Comparison of ENCODE assay signal across 8 cellular contexts in the genomic region with DNA sequence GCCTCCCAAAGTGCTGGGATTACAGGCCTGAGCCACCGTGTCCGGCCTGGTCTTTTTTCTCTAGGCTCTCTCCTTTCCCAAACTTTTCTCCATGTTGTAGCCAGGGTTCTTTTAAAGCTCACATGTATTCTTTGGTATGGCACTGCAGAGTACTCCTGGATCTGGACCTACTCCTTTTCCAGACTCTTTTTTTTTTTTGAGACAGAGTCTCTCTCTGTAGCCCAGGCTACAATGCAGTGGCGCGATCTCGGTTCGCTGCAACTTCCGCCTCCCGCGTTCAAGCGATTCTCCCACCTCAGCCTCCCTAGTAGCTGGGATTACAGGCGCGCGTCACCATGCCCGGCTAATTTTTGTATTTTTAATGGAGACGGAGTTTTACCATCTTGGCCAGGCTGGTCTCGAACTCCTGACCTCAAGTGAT. TPM values are rescaled to one million over a fixed set of nuclear protein-coding genes. Genes with fewer than 3 reads are reported as not detected.
DNase-seq lines count a peak whose midpoint lies in the region; ATAC-seq and TF ChIP-seq lines count a peak whose summit lies in the region.

No MANE protein-coding gene starts in this region.

- H3K27me3 ChIP-seq in heart right ventricle: no peaks in the 10 kb centered on the region
- no peaks in the 10 kb centered on the region for H3K27me3 ChIP-seq in body of pancreas
- no peaks in the 10 kb centered on the region for H3K27me3 ChIP-seq in uterus

- WGBS in heart right ventricle, 2 donors: 58 to 60% methylated on average over 16 of the region's 16 CpGs
- 47 to 65% methylated on average over 16 of the region's 16 CpGs for WGBS in body of pancreas, 2 donors
- 88 to 93% methylated on average over 12 to 16 of the region's 16 CpGs for WGBS in mesodermal cell (ENCODE audit: insufficient coverage in 2 of 2), 2 experiments

- ATAC-seq in heart right ventricle (peak in 2 of 8 donors; percentile 1 to 4), Right ventricle myocardium inferior (no peak), body of pancreas (no peak), GM19463 (IDR thresholded peaks at IDR 0.05; ENCODE audit: unreplicated experiment) (no peak)

- H3K27ac ChIP-seq in heart right ventricle: peak overlapping the region in 9 of 10 donors; percentile 76 to 93 (median 85)
- peak overlapping the region; percentile 76 to 87 (median 80) for H3K27ac ChIP-seq in body of pancreas
- peak overlapping the region; percentile 85 for H3K27ac ChIP-seq in mesodermal cell (ENCODE audit: low read depth, low read length, severe bottlenecking)
- H3K27ac ChIP-seq in uterus: peak overlapping the region; percentile 83

- no peak for TF ChIP-seq CTCF in heart right ventricle (IDR thresholded peaks at IDR 0.05)
- TF ChIP-seq CTCF in body of pancreas (IDR thresholded peaks at IDR 0.05): no peak
- TF ChIP-seq CTCF in uterus (IDR thresholded peaks at IDR 0.05): no peak

- H3K36me3 ChIP-seq in heart right ventricle: peaks cover 0 to 29% (median 11%) of the 10 kb centered on the region in 9 donors
- H3K36me3 ChIP-seq in body of pancreas (replicated peaks in 1 of 2; ENCODE audit: insufficient read depth in 1 of 2, low read depth in 2 of 2): peaks cover 0 to 5% of the 10 kb centered on the region in 2 donors
- H3K36me3 ChIP-seq in mesodermal cell (ENCODE audit: control insufficient read depth, insufficient read depth, low read length): peaks cover 32% of the 10 kb centered on the region
- H3K36me3 ChIP-seq in uterus: no peaks in the 10 kb centered on the region

- no peak for TF ChIP-seq POLR2A in body of pancreas (IDR thresholded peaks at IDR 0.05)
- no peak for TF ChIP-seq POLR2A in uterus (IDR thresholded peaks at IDR 0.05)

- H3K4me3 ChIP-seq in heart right ventricle (peak overlapping the region in 9 of 10 donors; percentile 46 to 88 (median 69)), body of pancreas (peak overlapping the region; percentile 4 to 22), mesodermal cell (ENCODE audit: extremely low read depth, insufficient read depth, low read length, poor library complexity, severe bottlenecking) (peak overlapping the region; percentile 64), uterus (peak overlapping the region; percentile 67 to 68)

- intact Hi-C loops in heart right ventricle (cut with DNase I): loop anchor here in 5 of 10 donors (1.0 to 10.0 kb wide), 6 partner anchors 63 to 80 kb away; a partner anchor contains a TSS
- intact Hi-C loops in Right ventricle myocardium inferior (cut with DNase I): loop anchor here (2.0 to 5.0 kb wide), 3 partner anchors 69 to 409 kb away; a partner anchor contains a TSS
- intact Hi-C loops in body of pancreas (cut with DNase I): no loop called here
- intact Hi-C loops in uterus (cut with DNase I; ENCODE audit: low total_unique reads): no loop called here

- H3K9me3 ChIP-seq in heart right ventricle (no peaks in the 10 kb centered on the region), body of pancreas (no peaks in the 10 kb centered on the region), mesodermal cell (ENCODE audit: control insufficient read depth, low read length) (no peaks in the 10 kb centered on the region), uterus (no peaks in the 10 kb centered on the region)

- H3K4me1 ChIP-seq in heart right ventricle: peaks cover 3 to 31% (median 13%) of the 10 kb centered on the region in 9 donors
- peaks cover 25% of the 10 kb centered on the region for H3K4me1 ChIP-seq in body of pancreas
- no peaks in the 10 kb centered on the region for H3K4me1 ChIP-seq in mesodermal cell (ENCODE audit: control insufficient read depth, insufficient read depth, low read length, poor library complexity, severe bottlenecking)
- peaks cover 4 to 7% of the 10 kb centered on the region in 2 donors for H3K4me1 ChIP-seq in uterus

- peak in 1 of 2 donors; percentile 14 for DNase-seq in heart right ventricle
- DNase-seq in Right ventricle myocardium inferior (ENCODE audit: missing footprints): no peak
- DNase-seq in body of pancreas: peak in 1 of 4 donors; percentile 16
- no peak for DNase-seq in uterus
- DNase-seq in activated CD4-positive, CD25-positive, alpha-beta regulatory T cell (lab: John Stamatoyannopoulos, UW): no peak
- DNase-seq in mucosa of gallbladder (ENCODE audit: low spot score): no peak

RNA-seq across cellular contexts. Expression of a gene that starts 0.6 kb away (rescaled TPM):
- total RNA-seq in heart right ventricle: 10 to 100 TPM in 6 of 10 donors, 1 to 10 TPM in 4; 6.5 to 13.9 (median 10.8) TPM
- polyA plus RNA-seq in heart right ventricle: 10 to 100 TPM; 10.4 to 20.4 TPM
- 10.6 TPM for total RNA-seq in Right ventricle myocardium inferior
- total RNA-seq in body of pancreas: 10 to 100 TPM in 1 of 2 donors, 1 to 10 TPM in 1; 7.3 to 10.5 TPM
- polyA plus RNA-seq in mesodermal cell (2013, experiment 1 of 2): 15.0 TPM
- polyA plus RNA-seq in mesodermal cell (2013, experiment 2 of 2): 14.0 TPM
- total RNA-seq in uterus: 10 to 100 TPM in 3 of 4 donors, 1 to 10 TPM in 1; 5.0 to 48.2 (median 17.5) TPM
- total RNA-seq in mucosa of gallbladder: 13.1 TPM

RNA-seq across cellular contexts. Expression of a gene that starts 41.3 kb away (rescaled TPM):
- total RNA-seq in heart right ventricle: 10 to 100 TPM; 14.0 to 24.9 (median 18.5) TPM
- polyA plus RNA-seq in heart right ventricle: 10 to 100 TPM; 17.0 to 36.1 TPM
- 18.1 TPM for total RNA-seq in Right ventricle myocardium inferior
- 10 to 100 TPM; 14.5 to 32.6 TPM for total RNA-seq in body of pancreas
- 30.3 TPM for polyA plus RNA-seq in mesodermal cell (2013, experiment 1 of 2)
- 28.7 TPM for polyA plus RNA-seq in mesodermal cell (2013, experiment 2 of 2)
- total RNA-seq in uterus: 10 to 100 TPM in 3 of 4 donors, 1 to 10 TPM in 1; 9.0 to 45.2 (median 24.3) TPM
- 36.5 TPM for total RNA-seq in mucosa of gallbladder

Comparison
In these comparisons a context has a peak if more than half of its experiments do, and no peak if none do; other contexts are left out.
1. H3K4me3 ChIP-seq: peak in every context shown above with its lines; median percentile 69 in heart right ventricle; 68 in uterus; 64 in mesodermal cell; 13 in body of pancreas.